ENCODE assay signal across 9 cellular contexts in genomic region chr7:70698219-70698832, GRCh38.
DNase-seq lines count a peak whose midpoint lies in the region; ATAC-seq and TF ChIP-seq lines count a peak whose summit lies in the region.
"Had no signal": no experiment of that assay in that cellular context is flagged by ENCODE, and none has a peak within 500 bp of the region (broad histone marks: within the 10 kb centered on the region; RNA-seq: fewer than 3 reads in every experiment).

No MANE protein-coding gene starts in this region.

- peaks cover 23% of the 10 kb centered on the region for H3K27me3 ChIP-seq in HL-60 (ENCODE audit: insufficient read depth, poor library complexity, severe bottlenecking)

- H3K4me3 ChIP-seq in HL-60 (replicated peaks; ENCODE audit: insufficient read depth, low read length) (no peak overlapping the region), mucosa of descending colon (no peak overlapping the region)

- TF ChIP-seq CTCF in HL-60 (IDR thresholded peaks at IDR 0.05; ENCODE audit: insufficient read depth, low read length) (peak; percentile 22), mucosa of descending colon (IDR thresholded peaks at IDR 0.05) (peak; percentile 52), Calu3 (IDR thresholded peaks at IDR 0.05; ENCODE audit: unreplicated experiment) (no peak)

- no peaks in the 10 kb centered on the region for H3K4me1 ChIP-seq in mucosa of descending colon (ENCODE audit: low read depth)

- H3K36me3 ChIP-seq in mucosa of descending colon (ENCODE audit: low read depth) = no peaks in the 10 kb centered on the region

- H3K4me1 Mint-ChIP-seq in Calu3 (ENCODE audit: low read depth, unreplicated experiment) = no peaks in the 10 kb centered on the region

- ATAC-seq in mucosa of descending colon = no peak
- no peak for ATAC-seq in stimulated activated naive CD8-positive, alpha-beta T cell treated with anti-CD3 and anti-CD28 coated beads, Interleukin-15, Interleukin-2, amounts not matched to agents 100 U/mL and 50 U/mL, for 24 hours
- no peak for ATAC-seq in GM21619 (IDR thresholded peaks at IDR 0.05; ENCODE audit: unreplicated experiment)

- no TSS peak for BruUV-seq in Calu3 (replicated peaks; lab: Mats Ljungman, UMichigan)

- peaks cover 16% of the 10 kb centered on the region for H3K27me3 Mint-ChIP-seq in Calu3 (ENCODE audit: unreplicated experiment)

- DNase-seq in DMS 273 (lab: John Stamatoyannopoulos, UW; ENCODE audit: unreplicated experiment) = peak; percentile 89
- no peak for DNase-seq in HL-60 (ENCODE audit: low read depth in 1 of 2, low spot score in 1 of 2)
- peak; percentile 77 for DNase-seq in NCI-H82 (lab: John Stamatoyannopoulos, UW)
- peak; percentile 64 for DNase-seq in dedifferentiated amniotic fluid mesenchymal stem cell (ENCODE audit: extremely low spot score)
- peak in 1 of 3 donors; percentile 66 for DNase-seq in mucosa of descending colon
- DNase-seq in stimulated activated naive CD8-positive, alpha-beta T cell treated with anti-CD3 and anti-CD28 coated beads, Interleukin-15, Interleukin-2, amounts not matched to agents 100 U/mL and 50 U/mL, for 24 hours = no peak
- DNase-seq in Calu3 = no peak
- DNase-seq: activated B cell treated with CpG ODN at 0.5 μM for 24 hours had no signal

- H3K27ac Mint-ChIP-seq in Calu3 (ENCODE audit: unreplicated experiment) = no peak overlapping the region
- H3K27ac Mint-ChIP-seq: activated B cell treated with CpG ODN at 0.5 μM for 24 hours had no signal

- CTCF ChIA-PET in Calu3 (lab: Charles Lee) = no interaction called here

- intact Hi-C loops in mucosa of descending colon (cut with DNase I, micrococcal nuclease) = loop anchor here in 1 of 2 donors (10.0 kb wide), 1 partner anchor 514 kb away; no protein-coding TSS in a partner anchor
- intact Hi-C loops in Calu3 (cut with micrococcal nuclease; ENCODE audit: unreplicated experiment) = no loop called here

- H3K4me3 Mint-ChIP-seq in Calu3 (ENCODE audit: low read depth, unreplicated experiment) = no peak overlapping the region
- H3K4me3 Mint-ChIP-seq: activated B cell treated with CpG ODN at 0.5 μM for 24 hours had no signal

- no peak overlapping the region for H3K27ac ChIP-seq in HL-60 (replicated peaks)

- no peaks in the 10 kb centered on the region for H3K36me3 Mint-ChIP-seq in Calu3 (ENCODE audit: insufficient read depth, unreplicated experiment)

- H3K9me3 Mint-ChIP-seq in Calu3 (ENCODE audit: low read depth, unreplicated experiment) = no peaks in the 10 kb centered on the region
- H3K9me3 Mint-ChIP-seq: activated B cell treated with CpG ODN at 0.5 μM for 24 hours had no signal

- no peaks in the 10 kb centered on the region for H3K9me3 ChIP-seq in mucosa of descending colon

Comparison
In these comparisons a context has a peak if more than half of its experiments do, and no peak if none do; other contexts are left out.
1. DNase-seq: peak in DMS 273 (single experiment), NCI-H82 (single experiment) and dedifferentiated amniotic fluid mesenchymal stem cell (single experiment); none in HL-60 (0 of 2), stimulated activated naive CD8-positive, alpha-beta T cell treated with anti-CD3 and anti-CD28 coated beads, Interleukin-15, Interleukin-2, amounts not matched to agents 100 U/mL and 50 U/mL, for 24 hours (single experiment) and Calu3 (single experiment).